In the genomic region with DNA sequence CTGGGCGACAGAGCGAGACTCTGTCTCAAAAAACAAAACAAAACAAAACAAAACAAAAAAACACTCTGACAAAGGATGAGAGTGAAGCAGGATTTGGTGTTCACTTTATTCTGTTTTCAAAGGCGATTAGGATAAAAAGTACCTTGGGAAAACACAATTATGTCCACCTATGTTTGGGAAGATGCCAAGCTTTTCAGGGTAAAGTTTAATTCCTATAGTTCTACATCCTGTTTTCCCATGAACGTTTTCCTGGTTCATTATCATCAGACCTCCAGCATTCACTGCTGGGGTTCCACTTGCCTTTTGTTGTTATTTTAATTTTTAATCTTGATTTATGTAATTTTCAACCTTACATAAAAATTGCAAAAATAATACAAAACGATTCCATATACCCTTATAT, we compare ENCODE assay signal across 34 cellular contexts. TPM values are rescaled to one million over a fixed set of nuclear protein-coding genes. Genes with fewer than 3 reads are reported as not detected.
"Had no signal": no experiment of that assay in that cellular context is flagged by ENCODE, and none has a peak within 500 bp of the region (broad histone marks: within the 10 kb centered on the region; RNA-seq: fewer than 3 reads in every experiment).

No MANE protein-coding gene starts in this region.

- ATAC-seq: Panc1, Right ventricle myocardium inferior, SK-N-SH treated with all-trans-retinoic acid at 6 μM for 48 hours had no signal

- H3K27ac ChIP-seq: PC-9, RWPE1, SJCRH30, SK-N-MC had no signal

- H2AFZ ChIP-seq: PC-9 had no signal

- DNase-seq: Kasumi-1, KG1, MG63, NCI-H1048, NCI-H1092 treated with DMSO at 0.1 percent for 48 hours, NCI-H1105 treated with DMSO at 0.1 percent for 48 hours, NCI-H1417, NCI-H1436, NCI-H146, NCI-H1694, NCI-H187, NCI-H1930, NCI-H2029 treated with DMSO at 0.1 percent for 48 hours, NCI-H2081 treated with DMSO at 0.1 percent for 48 hours, NCI-H2107, NCI-H2171, NCI-H226, NCI-H446 treated with DMSO at 0.1 percent for 48 hours, NCI-H510A, NCI-H524, NCI-H526, NCI-H748 treated with DMSO at 0.1 percent for 48 hours, NCI-H82, PC-9, SHP77, SIG-M5, SJCRH30 had no signal

- H3K36me3 ChIP-seq: MG63, SJCRH30 had no signal

- H3K27me3 ChIP-seq: MG63, SJCRH30 had no signal

- H3K4me2 ChIP-seq: PC-9 had no signal

- H3K4me3 ChIP-seq: MG63, PC-9, SJCRH30, SK-N-MC had no signal

- FAIRE-seq: RCC 7860 had no signal

- H3K9me3 ChIP-seq: SJCRH30 had no signal

RNA-seq across cellular contexts. Expression of a gene that starts 4.9 kb away (rescaled TPM):
- total RNA-seq: OCI-LY7, PC-9 had no signal
